In the genomic region with DNA sequence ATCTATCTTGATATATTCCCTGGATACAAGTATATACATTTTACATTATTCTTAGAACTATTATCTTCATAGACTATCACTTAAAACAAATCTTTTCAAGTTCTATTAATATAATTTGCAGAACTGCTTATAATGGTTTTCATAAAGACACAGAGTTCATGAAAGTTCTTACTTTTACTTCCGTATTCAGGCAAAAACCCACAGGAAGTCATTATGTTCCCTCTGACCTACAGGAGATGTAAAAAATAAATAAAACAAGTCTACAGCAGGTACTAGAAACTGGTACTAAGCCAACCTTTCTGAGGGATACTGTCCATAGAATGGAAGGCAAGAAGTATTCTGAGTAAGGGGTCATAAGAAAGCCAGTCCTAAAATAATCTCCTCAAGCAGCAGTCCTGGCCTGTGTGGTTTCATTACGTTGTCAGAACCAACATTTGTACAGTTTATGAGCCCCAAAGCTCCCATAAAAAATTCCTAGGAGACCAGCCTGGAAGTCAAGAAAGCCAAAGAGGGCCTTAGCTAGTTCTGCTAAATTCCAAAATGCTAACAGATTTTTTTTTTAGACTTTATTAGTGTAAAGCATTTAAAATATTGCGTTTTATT, we compare ENCODE assay signal across 9 cellular contexts.
DNase-seq lines count a peak whose midpoint lies in the region; ATAC-seq and TF ChIP-seq lines count a peak whose summit lies in the region.
"Had no signal": no experiment of that assay in that cellular context is flagged by ENCODE, and none has a peak within 500 bp of the region (broad histone marks: within the 10 kb centered on the region; RNA-seq: fewer than 3 reads in every experiment).

No MANE protein-coding gene starts in this region.

- intact Hi-C loops in body of pancreas (cut with DNase I): no loop called here

- H3K27me3 Mint-ChIP-seq in immature natural killer cell (ENCODE audit: low read depth in 3 of 3) (no peaks in the 10 kb centered on the region), mesothelial cell of epicardium (ENCODE audit: low read depth) (no peaks in the 10 kb centered on the region)

- H3K9me3 Mint-ChIP-seq in immature natural killer cell (no peaks in the 10 kb centered on the region), mesothelial cell of epicardium (no peaks in the 10 kb centered on the region)

- DNase-seq in EL: peak; percentile 24
- peak; percentile 13 to 23 (median 19) for DNase-seq in immature natural killer cell
- no peak for DNase-seq in mesothelial cell of epicardium (ENCODE audit: low spot score in 2 of 2, unreplicated experiment in 2 of 2)
- no peak for DNase-seq in foreskin keratinocyte
- no peak for DNase-seq in DMS79 treated with DMSO at 0.1 percent for 48 hours (lab: John Stamatoyannopoulos, UW)
- DNase-seq in body of pancreas: no peak
- DNase-seq: testis had no signal

- no peaks in the 10 kb centered on the region for H3K36me3 ChIP-seq in KOPT-K1 (ENCODE audit: insufficient read depth, low read length)
- H3K36me3 ChIP-seq in body of pancreas (replicated peaks in 1 of 2; ENCODE audit: insufficient read depth in 1 of 2, low read depth in 2 of 2): no peaks in the 10 kb centered on the region

- H3K27ac ChIP-seq in KOPT-K1 (ENCODE audit: low read depth, low read length, poor library complexity, severe bottlenecking) (peak overlapping the region; percentile 13), foreskin keratinocyte (no peak overlapping the region), body of pancreas (no peak overlapping the region)

- H3K4me1 ChIP-seq in foreskin keratinocyte (no peaks in the 10 kb centered on the region), body of pancreas (no peaks in the 10 kb centered on the region)

- H3K4me1 Mint-ChIP-seq in immature natural killer cell (peaks cover 26 to 54% of the 10 kb centered on the region in 2 donors), mesothelial cell of epicardium (peaks cover 17% of the 10 kb centered on the region)

- H3K4me3 Mint-ChIP-seq in immature natural killer cell: peak overlapping the region; percentile 47 to 79 (median 58)
- no peak overlapping the region for H3K4me3 Mint-ChIP-seq in mesothelial cell of epicardium

- no peak overlapping the region for H3K4me3 ChIP-seq in body of pancreas
- H3K4me3 ChIP-seq: testis had no signal

- no peak for TF ChIP-seq POLR2A in body of pancreas (IDR thresholded peaks at IDR 0.05)

- 73 to 90% methylated on average over 3 of the region's 3 CpGs for WGBS in body of pancreas, 2 donors

- H3K9me3 ChIP-seq in KOPT-K1 (ENCODE audit: insufficient read depth, low read length, poor library complexity, severe bottlenecking) (no peaks in the 10 kb centered on the region), body of pancreas (no peaks in the 10 kb centered on the region)
- H3K9me3 ChIP-seq: testis had no signal

- H3K27ac Mint-ChIP-seq in immature natural killer cell (peak overlapping the region; percentile 62 to 87 (median 78)), mesothelial cell of epicardium (no peak overlapping the region)

- H3K36me3 Mint-ChIP-seq in immature natural killer cell (peaks cover 4 to 6% (median 4%) of the 10 kb centered on the region in 3 donors), mesothelial cell of epicardium (peaks cover 3% of the 10 kb centered on the region)

- TF ChIP-seq CTCF in mesothelial cell of epicardium (IDR thresholded peaks at IDR 0.05; ENCODE audit: unreplicated experiment) (no peak), foreskin keratinocyte (conservative IDR thresholded peaks at IDR 0.05) (no peak), body of pancreas (IDR thresholded peaks at IDR 0.05) (no peak)

- peak; percentile 79 for ATAC-seq in GM21528 (IDR thresholded peaks at IDR 0.05; ENCODE audit: low FRiP score, unreplicated experiment)
- ATAC-seq in foreskin keratinocyte: no peak
- ATAC-seq in body of pancreas: no peak

- H3K27me3 ChIP-seq in foreskin keratinocyte (no peaks in the 10 kb centered on the region), body of pancreas (no peaks in the 10 kb centered on the region)
- H3K27me3 ChIP-seq: testis had no signal

Comparison
In these comparisons a context has a peak if more than half of its experiments do, and no peak if none do; other contexts are left out.
1. DNase-seq: peak in EL (single experiment) and immature natural killer cell (3 of 3); none in mesothelial cell of epicardium (0 of 2), foreskin keratinocyte (0 of 2), DMS79 treated with DMSO at 0.1 percent for 48 hours (single experiment) and body of pancreas (0 of 4).